ENCODE assay signal across 8 cellular contexts in the genomic region with DNA sequence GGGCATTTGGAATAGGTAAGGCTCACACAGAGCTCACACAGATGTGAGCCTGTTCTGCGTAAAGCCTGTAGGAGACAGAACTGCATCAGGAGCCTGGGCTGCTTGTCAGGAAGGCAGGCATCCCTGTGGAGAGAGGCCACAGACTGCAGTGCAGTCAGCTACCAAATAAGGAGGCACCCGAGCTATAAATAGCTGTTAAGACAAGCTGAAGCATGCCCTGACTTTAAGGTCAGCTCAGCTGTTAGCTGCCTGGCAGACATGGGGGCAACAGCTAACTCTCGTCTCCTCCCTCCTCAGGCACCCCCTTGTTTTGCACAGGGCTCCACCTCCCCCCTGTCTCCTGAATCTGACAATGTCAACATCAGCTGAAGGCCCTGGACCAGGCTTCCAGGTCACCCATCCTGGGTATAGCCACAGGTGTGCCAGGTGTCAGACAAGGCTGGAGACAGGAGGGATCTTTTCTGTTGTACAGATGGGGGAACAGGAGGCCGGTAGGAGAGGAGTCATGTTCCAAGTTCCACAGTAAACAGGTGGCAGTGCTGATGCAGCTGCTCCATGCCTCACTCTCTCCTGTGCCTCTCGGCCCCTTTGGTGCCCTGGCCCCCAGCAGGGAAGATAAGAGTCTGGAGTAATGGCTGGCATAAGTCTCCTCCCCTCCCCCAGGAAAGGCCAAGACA. TPM values are rescaled to one million over a fixed set of nuclear protein-coding genes. Genes with fewer than 3 reads are reported as not detected.
DNase-seq lines count a peak whose midpoint lies in the region; ATAC-seq and TF ChIP-seq lines count a peak whose summit lies in the region.

No MANE protein-coding gene starts in this region.

- peak; percentile 98 for DNase-seq in DMS53 (lab: John Stamatoyannopoulos, UW)
- DNase-seq in NCI-H187 treated with DMSO at 0.1 percent for 48 hours (lab: John Stamatoyannopoulos, UW) = peak; percentile 93
- peak; percentile 53 for DNase-seq in mammary epithelial cell
- no peak for DNase-seq in naive thymus-derived CD4-positive, alpha-beta T cell
- no peak for DNase-seq in pons (ENCODE audit: low spot score)
- no peak for DNase-seq in dermis blood vessel endothelial cell
- DNase-seq in activated CD4-positive, alpha-beta T cell treated with anti-CD3 and anti-CD28 coated beads for 1 hour = no peak

- dilution Hi-C loops in mammary epithelial cell (cut with HindIII; ENCODE audit: low sequenced_read_pairs) = no loop called here

- H3K4me1 ChIP-seq in mammary epithelial cell (ENCODE audit: insufficient read depth, low read length) = peaks cover 9% of the 10 kb centered on the region
- no peaks in the 10 kb centered on the region for H3K4me1 ChIP-seq in naive thymus-derived CD4-positive, alpha-beta T cell (ENCODE audit: control insufficient read depth in 2 of 2, insufficient read depth in 2 of 2, low read length in 2 of 2)

- peak in 1 of 2 donors; percentile 38 for TF ChIP-seq CTCF in mammary epithelial cell (conservative IDR thresholded peaks at IDR 0.05 in 1 of 2, IDR thresholded peaks at IDR 0.05 in 1 of 2; ENCODE audit: extremely low read depth in 1 of 2, insufficient read depth in 1 of 2, low read depth in 1 of 2, low read length in 2 of 2)

- ATAC-seq in naive thymus-derived CD4-positive, alpha-beta T cell = peak; percentile 29
- ATAC-seq in HG02759 (IDR thresholded peaks at IDR 0.05; ENCODE audit: unreplicated experiment) = no peak

- POLR2A ChIA-PET in naive thymus-derived CD4-positive, alpha-beta T cell (lab: Charles Lee) = no interaction called here

- no peak overlapping the region for H3K27ac ChIP-seq in mammary epithelial cell (ENCODE audit: insufficient read depth, low read depth, low read length)
- no peak overlapping the region for H3K27ac ChIP-seq in naive thymus-derived CD4-positive, alpha-beta T cell (ENCODE audit: low read depth, low read length)

- H4K20me1 ChIP-seq in mammary epithelial cell (ENCODE audit: insufficient read depth, low read length) = no peaks in the 10 kb centered on the region

- H3K36me3 ChIP-seq in mammary epithelial cell (ENCODE audit: insufficient read depth, low read length) = no peaks in the 10 kb centered on the region
- H3K36me3 ChIP-seq in naive thymus-derived CD4-positive, alpha-beta T cell (ENCODE audit: control insufficient read depth in 2 of 3, insufficient read depth in 3 of 3, low read length in 3 of 3) = no peaks in the 10 kb centered on the region

- intact Hi-C loops in mammary epithelial cell (cut with micrococcal nuclease) = no loop called here
- intact Hi-C loops in naive thymus-derived CD4-positive, alpha-beta T cell (cut with micrococcal nuclease) = no loop called here

- H3K36me3 Mint-ChIP-seq in naive thymus-derived CD4-positive, alpha-beta T cell = no peaks in the 10 kb centered on the region

- 2% methylated on average over 4 of the region's 5 CpGs for WGBS in mammary epithelial cell (ENCODE audit: low coverage, missing lambda C conversion rate)

- H3K27me3 Mint-ChIP-seq in naive thymus-derived CD4-positive, alpha-beta T cell = no peaks in the 10 kb centered on the region

- no peaks in the 10 kb centered on the region for H3K79me2 ChIP-seq in mammary epithelial cell (ENCODE audit: insufficient read depth, low read length)

- no peak overlapping the region for H3K27ac Mint-ChIP-seq in naive thymus-derived CD4-positive, alpha-beta T cell

- no TSS peak for BruUV-seq in mammary epithelial cell (replicated peaks; lab: Mats Ljungman, UMichigan)

- no peaks in the 10 kb centered on the region for H3K4me1 Mint-ChIP-seq in naive thymus-derived CD4-positive, alpha-beta T cell

- H3K4me3 ChIP-seq in mammary epithelial cell (replicated peaks in 1 of 3; ENCODE audit: insufficient read depth in 1 of 3, low read depth in 2 of 3, low read length in 3 of 3) = no peak overlapping the region
- no peak overlapping the region for H3K4me3 ChIP-seq in naive thymus-derived CD4-positive, alpha-beta T cell (ENCODE audit: low read length)

- H3K4me3 Mint-ChIP-seq in naive thymus-derived CD4-positive, alpha-beta T cell = no peak overlapping the region

- in situ Hi-C loops in mammary epithelial cell (cut with MboI; ENCODE audit: low sequenced_read_pairs in 2 of 2) = loop anchor here in 1 of 2 donors (25.0 kb wide), 1 partner anchor 480 kb away; no protein-coding TSS in a partner anchor

- CTCF ChIA-PET in mammary epithelial cell (lab: Charles Lee; ENCODE audit: low non-redundant PET) = no interaction called here
- CTCF ChIA-PET in naive thymus-derived CD4-positive, alpha-beta T cell (lab: Charles Lee) = interaction anchor here (0.5 kb wide), 1 partner anchor 11 kb away, joined by 3 read pairs; no protein-coding TSS in a partner anchor

- peaks cover 0 to 2% (median 0%) of the 10 kb centered on the region in 11 donors for H3K9me3 Mint-ChIP-seq in naive thymus-derived CD4-positive, alpha-beta T cell

- H3K9ac ChIP-seq in mammary epithelial cell (ENCODE audit: insufficient read depth, low read length) = no peak overlapping the region

- no peak overlapping the region for H2AFZ ChIP-seq in mammary epithelial cell (ENCODE audit: low read depth, low read length)

- H3K27me3 ChIP-seq in mammary epithelial cell (ENCODE audit: insufficient read depth, low read length) = no peaks in the 10 kb centered on the region
- H3K27me3 ChIP-seq in naive thymus-derived CD4-positive, alpha-beta T cell (ENCODE audit: control insufficient read depth in 2 of 2, insufficient read depth in 2 of 2, low read length in 2 of 2) = no peaks in the 10 kb centered on the region

- no peak overlapping the region for H3K4me2 ChIP-seq in mammary epithelial cell (ENCODE audit: insufficient read depth, low read depth, low read length)

- no peaks in the 10 kb centered on the region for H3K9me3 ChIP-seq in mammary epithelial cell (replicated peaks; ENCODE audit: insufficient read depth, low read length)
- no peaks in the 10 kb centered on the region for H3K9me3 ChIP-seq in naive thymus-derived CD4-positive, alpha-beta T cell (ENCODE audit: control insufficient read depth in 2 of 3, low read length in 3 of 3)

RNA-seq across cellular contexts. Expression of a gene that starts 27.6 kb away (rescaled TPM):
- 10 to 100 TPM; 48.2 to 69.6 TPM for total RNA-seq in mammary epithelial cell
- polyA plus RNA-seq in mammary epithelial cell = 37.3 TPM
- polyA minus RNA-seq in mammary epithelial cell = 65.0 TPM
- 100 to 1,000 TPM in 4 of 5 experiments, 10 to 100 TPM in 1; 85.1 to 162 (median 144) TPM for total RNA-seq in naive thymus-derived CD4-positive, alpha-beta T cell
- polyA plus RNA-seq in naive thymus-derived CD4-positive, alpha-beta T cell = 100 to 1,000 TPM; 117 to 136 TPM
- 56.7 and 72.4 TPM in 2 replicates for total RNA-seq in dermis blood vessel endothelial cell

Comparison
In these comparisons a context has a peak if more than half of its experiments do, and no peak if none do; other contexts are left out.
1. DNase-seq: peak in DMS53 (single experiment), NCI-H187 treated with DMSO at 0.1 percent for 48 hours (single experiment) and mammary epithelial cell (single experiment); none in naive thymus-derived CD4-positive, alpha-beta T cell (0 of 9), pons (single experiment), dermis blood vessel endothelial cell (single experiment) and activated CD4-positive, alpha-beta T cell treated with anti-CD3 and anti-CD28 coated beads for 1 hour (single experiment).